Comparison of ENCODE assay signal across 20 cellular contexts in genomic region chr7:99910976-99911375, GRCh38.
"Had no signal": no experiment of that assay in that cellular context is flagged by ENCODE, and none has a peak within 500 bp of the region (broad histone marks: within the 10 kb centered on the region; RNA-seq: fewer than 3 reads in every experiment).

No MANE protein-coding gene starts in this region.

- H3K27me3 ChIP-seq: breast epithelium had no signal

- H3K27ac Mint-ChIP-seq: activated CD8-positive, alpha-beta memory T cell treated with anti-CD3 and anti-CD28 coated beads, Interleukin-2, amount 10 ng/mL, durations not matched to agents 7 days and 5 days; activated naive CD4-positive, alpha-beta T cell treated with anti-CD3 and anti-CD28 coated beads, Interleukin-2, amount 50 U/mL, for 24 hours; T-cell had no signal

- H3K27ac ChIP-seq: breast epithelium, SK-N-MC had no signal

- DNase-seq: activated CD4-positive, alpha-beta T cell treated with anti-CD3 and anti-CD28 coated beads for 4 hours; activated CD4-positive, CD25-positive, alpha-beta regulatory T cell; activated CD8-positive, alpha-beta memory T cell treated with anti-CD3 and anti-CD28 coated beads, Interleukin-2, amount 10 ng/mL, durations not matched to agents 7 days and 5 days; activated naive CD4-positive, alpha-beta T cell; aorta; caudate nucleus; Karpas-422; NCI-H1105 treated with DMSO at 0.1 percent for 48 hours; NCI-H1436 treated with DMSO at 0.1 percent for 48 hours; NCI-H187; NCI-H2081; NCI-H446; NCI-H524; T-cell; T-helper 2 cell; T1000 had no signal

- ATAC-seq: activated CD8-positive, alpha-beta memory T cell treated with anti-CD3 and anti-CD28 coated beads, Interleukin-2, amount 10 ng/mL, durations not matched to agents 7 days and 5 days; K562; T-cell had no signal

- H3K4me3 ChIP-seq: breast epithelium, K562, SK-N-MC had no signal

- H3K9me3 Mint-ChIP-seq: activated naive CD4-positive, alpha-beta T cell treated with anti-CD3 and anti-CD28 coated beads, Interleukin-2, amount 50 U/mL, for 24 hours; T-cell had no signal

- H3K27me3 Mint-ChIP-seq: activated CD8-positive, alpha-beta memory T cell treated with anti-CD3 and anti-CD28 coated beads, Interleukin-2, amount 10 ng/mL, durations not matched to agents 7 days and 5 days; activated naive CD4-positive, alpha-beta T cell treated with anti-CD3 and anti-CD28 coated beads, Interleukin-2, amount 50 U/mL, for 24 hours; T-cell had no signal

- H3K9me3 ChIP-seq: breast epithelium had no signal

- H3K4me3 Mint-ChIP-seq: activated CD8-positive, alpha-beta memory T cell treated with anti-CD3 and anti-CD28 coated beads, Interleukin-2, amount 10 ng/mL, durations not matched to agents 7 days and 5 days; activated naive CD4-positive, alpha-beta T cell treated with anti-CD3 and anti-CD28 coated beads, Interleukin-2, amount 50 U/mL, for 24 hours; T-cell had no signal
